In genomic region chr1:83555871-83556270, GRCh38 we compare ENCODE assay signal across 15 cellular contexts.
"Had no signal": no experiment of that assay in that cellular context is flagged by ENCODE, and none has a peak within 500 bp of the region (broad histone marks: within the 10 kb centered on the region; RNA-seq: fewer than 3 reads in every experiment).

No MANE protein-coding gene starts in this region.

- DNase-seq: activated CD4-positive, alpha-beta T cell treated with anti-CD3 and anti-CD28 coated beads, Interleukin-2, amount 50 U/mL, for 1 hour; activated CD4-positive, CD25-positive, alpha-beta regulatory T cell; activated naive CD4-positive, alpha-beta T cell treated with anti-CD3 and anti-CD28 coated beads, Interleukin-2, amount 50 U/mL, for 16 hours; activated T-cell treated with anti-CD3 and anti-CD28 coated beads for 4 hours; heart left ventricle; islet precursor cell; mammary epithelial cell; pancreas; stimulated activated CD4-positive, alpha-beta T cell treated with anti-CD3 and anti-CD28 coated beads, Interleukin-4, amount 100 ng/mL, for 1 hour; testis had no signal

- H3K27me3 Mint-ChIP-seq: natural killer cell treated with Interleukin-12 subunit alpha and Interleukin-12 subunit beta and Interleukin-15 and Interleukin-18, amount 100 ng/mL, for 72 hours; stimulated activated naive CD8-positive, alpha-beta T cell treated with anti-CD3 and anti-CD28 coated beads, Interleukin-15, Interleukin-2, amounts not matched to agents 100 ng/mL and 50 ng/mL, for 24 hours had no signal

- H3K27ac Mint-ChIP-seq: activated T-helper 2 cell treated with anti-CD3 and anti-CD28 coated beads, Interferon-gamma antibody, Interleukin-2, Interleukin-4, amounts not matched to agents 10 μg/mL and 5 μg/mL and 100 μg/mL, durations not matched to agents 14 hours and 24 hours and 36 hours; natural killer cell treated with Interleukin-12 subunit alpha and Interleukin-12 subunit beta and Interleukin-15 and Interleukin-18, amount 100 ng/mL, for 72 hours; stimulated activated naive CD8-positive, alpha-beta T cell treated with anti-CD3 and anti-CD28 coated beads, Interleukin-15, Interleukin-2, amounts not matched to agents 100 ng/mL and 50 ng/mL, for 24 hours had no signal

- H3K4me3 ChIP-seq: esophagus muscularis mucosa, heart left ventricle, pancreas, testis had no signal

- H3K9me3 Mint-ChIP-seq: activated T-helper 2 cell treated with anti-CD3 and anti-CD28 coated beads, Interferon-gamma antibody, Interleukin-2, Interleukin-4, amounts not matched to agents 10 μg/mL and 5 μg/mL and 100 μg/mL, durations not matched to agents 14 hours and 24 hours and 36 hours; stimulated activated naive CD8-positive, alpha-beta T cell treated with anti-CD3 and anti-CD28 coated beads, Interleukin-15, Interleukin-2, amounts not matched to agents 100 ng/mL and 50 ng/mL, for 24 hours had no signal

- ATAC-seq: heart left ventricle; left lobe of liver; natural killer cell treated with Interleukin-12 subunit alpha and Interleukin-12 subunit beta and Interleukin-15 and Interleukin-18, amount 100 ng/mL, for 72 hours; pancreas had no signal

- H3K27ac ChIP-seq: esophagus muscularis mucosa, heart left ventricle, pancreas, testis had no signal

- H3K4me1 ChIP-seq: esophagus muscularis mucosa, pancreas, testis had no signal

- H3K4me3 Mint-ChIP-seq: natural killer cell treated with Interleukin-12 subunit alpha and Interleukin-12 subunit beta and Interleukin-15 and Interleukin-18, amount 100 ng/mL, for 72 hours; stimulated activated naive CD8-positive, alpha-beta T cell treated with anti-CD3 and anti-CD28 coated beads, Interleukin-15, Interleukin-2, amounts not matched to agents 100 ng/mL and 50 ng/mL, for 24 hours had no signal

- H3K36me3 ChIP-seq: esophagus muscularis mucosa, heart left ventricle, pancreas had no signal

- H3K9me3 ChIP-seq: esophagus muscularis mucosa, heart left ventricle, pancreas, testis had no signal

- H3K27me3 ChIP-seq: esophagus muscularis mucosa, heart left ventricle, pancreas, testis had no signal

- H3K36me3 Mint-ChIP-seq: natural killer cell treated with Interleukin-12 subunit alpha and Interleukin-12 subunit beta and Interleukin-15 and Interleukin-18, amount 100 ng/mL, for 72 hours had no signal
